Comparison of ENCODE assay signal across 1 cellular context in genomic region chr7:40162516-40162915, GRCh38.
TF ChIP-seq lines count a peak whose summit lies in the region.

No MANE protein-coding gene starts in this region.

TF ChIP-seq in IMR-90, 13 proteins besides CTCF, POLR2A, EP300 and RAD21 (continued from another document):
- TF ChIP-seq, protein P1, sequence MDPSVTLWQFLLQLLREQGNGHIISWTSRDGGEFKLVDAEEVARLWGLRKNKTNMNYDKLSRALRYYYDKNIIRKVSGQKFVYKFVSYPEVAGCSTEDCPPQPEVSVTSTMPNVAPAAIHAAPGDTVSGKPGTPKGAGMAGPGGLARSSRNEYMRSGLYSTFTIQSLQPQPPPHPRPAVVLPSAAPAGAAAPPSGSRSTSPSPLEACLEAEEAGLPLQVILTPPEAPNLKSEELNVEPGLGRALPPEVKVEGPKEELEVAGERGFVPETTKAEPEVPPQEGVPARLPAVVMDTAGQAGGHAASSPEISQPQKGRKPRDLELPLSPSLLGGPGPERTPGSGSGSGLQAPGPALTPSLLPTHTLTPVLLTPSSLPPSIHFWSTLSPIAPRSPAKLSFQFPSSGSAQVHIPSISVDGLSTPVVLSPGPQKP (IDR thresholded peaks at IDR 0.05; ENCODE audit: borderline replicate concordance, low read depth, low read length): no peak
- TF ChIP-seq SMC3 (IDR thresholded peaks at IDR 0.05; ENCODE audit: low read depth, low read length): no peak
- no peak for TF ChIP-seq CEBPB (IDR thresholded peaks at IDR 0.05; ENCODE audit: low read depth, low read length)
- no peak for TF ChIP-seq CHD1 (IDR thresholded peaks at IDR 0.05; ENCODE audit: low read depth, low read length)
- TF ChIP-seq MAFK (IDR thresholded peaks at IDR 0.05; ENCODE audit: low read depth, low read length): no peak
- no peak for TF ChIP-seq FOS (IDR thresholded peaks at IDR 0.05; ENCODE audit: low read depth, low read length)
- TF ChIP-seq RFX5 (IDR thresholded peaks at IDR 0.05; ENCODE audit: low read depth, low read length): no peak
- no peak for TF ChIP-seq BHLHE40 (IDR thresholded peaks at IDR 0.05; ENCODE audit: low read depth, low read length)
- no peak for TF ChIP-seq RCOR1 (IDR thresholded peaks at IDR 0.05; ENCODE audit: insufficient replicate concordance, low read length)
- TF ChIP-seq MAZ (IDR thresholded peaks at IDR 0.05; ENCODE audit: borderline replicate concordance, low read depth, low read length): no peak
- TF ChIP-seq, protein P2, sequence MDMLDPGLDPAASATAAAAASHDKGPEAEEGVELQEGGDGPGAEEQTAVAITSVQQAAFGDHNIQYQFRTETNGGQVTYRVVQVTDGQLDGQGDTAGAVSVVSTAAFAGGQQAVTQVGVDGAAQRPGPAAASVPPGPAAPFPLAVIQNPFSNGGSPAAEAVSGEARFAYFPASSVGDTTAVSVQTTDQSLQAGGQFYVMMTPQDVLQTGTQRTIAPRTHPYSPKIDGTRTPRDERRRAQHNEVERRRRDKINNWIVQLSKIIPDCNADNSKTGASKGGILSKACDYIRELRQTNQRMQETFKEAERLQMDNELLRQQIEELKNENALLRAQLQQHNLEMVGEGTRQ (IDR thresholded peaks at IDR 0.05; ENCODE audit: low read depth, low read length): no peak
